Comparison of ENCODE assay signal across 17 cellular contexts in the genomic region with DNA sequence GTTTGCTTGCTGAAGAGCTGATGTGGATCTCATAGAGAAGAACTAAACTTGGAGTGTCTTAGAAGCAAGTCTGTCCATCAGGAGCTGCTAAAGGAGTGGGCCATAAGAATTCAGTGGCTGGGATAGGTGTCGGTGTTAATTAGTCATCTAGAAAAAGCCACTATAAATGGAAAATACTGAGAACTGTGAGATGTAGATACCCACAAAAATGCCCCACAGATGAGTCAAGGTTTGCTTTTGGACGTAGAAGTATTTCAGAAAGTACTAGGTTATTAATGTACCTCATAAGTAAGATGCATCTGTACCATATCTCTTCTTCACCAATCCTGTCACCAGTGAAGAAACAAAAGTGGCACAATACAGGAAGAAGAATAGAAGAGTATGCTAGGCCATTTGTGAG.
"Had no signal": no experiment of that assay in that cellular context is flagged by ENCODE, and none has a peak within 500 bp of the region (broad histone marks: within the 10 kb centered on the region; RNA-seq: fewer than 3 reads in every experiment).

No MANE protein-coding gene starts in this region.

- H3K4me3 Mint-ChIP-seq: activated CD4-positive, alpha-beta T cell treated with anti-CD3 and anti-CD28 coated beads, Interleukin-2, amount 10 ng/mL, durations not matched to agents 24 days and 14 days; natural killer cell treated with Interleukin-12 subunit alpha and Interleukin-12 subunit beta and Interleukin-15 and Interleukin-18, amount 100 ng/mL, for 72 hours had no signal

- H3K27ac ChIP-seq: esophagus muscularis mucosa, lower lobe of right lung, parathyroid adenoma, sigmoid colon, suprapubic skin, vagina had no signal

- H3K36me3 ChIP-seq: esophagus muscularis mucosa, lower lobe of right lung, sigmoid colon, suprapubic skin, vagina had no signal

- H3K9me3 Mint-ChIP-seq: natural killer cell treated with Interleukin-12 subunit alpha and Interleukin-12 subunit beta and Interleukin-15 and Interleukin-18, amount 100 ng/mL, for 72 hours had no signal

- DNase-seq: activated CD4-positive, alpha-beta T cell treated with anti-CD3 and anti-CD28 coated beads, Interleukin-2, amount 10 ng/mL, durations not matched to agents 24 days and 14 days; activated CD4-positive, CD25-positive, alpha-beta regulatory T cell; activated CD8-positive, alpha-beta memory T cell treated with anti-CD3 and anti-CD28 coated beads, Interleukin-2, amount 50 U/mL, for 4 hours; activated T-cell treated with anti-CD3 and anti-CD28 coated beads, Interleukin-2, amount 50 U/mL, for 48 hours; effector CD4-positive, alpha-beta T cell; left cardiac atrium; lower lobe of right lung; sigmoid colon; stimulated activated CD8-positive, alpha-beta memory T cell treated with anti-CD3 and anti-CD28 coated beads, Interleukin-4, amount 100 ng/mL, for 48 hours; stimulated activated naive CD4-positive, alpha-beta T cell treated with Interleukin-2 at 50 U/mL for 16 hours; T1000; trophoblast cell had no signal

- H3K27ac Mint-ChIP-seq: activated CD4-positive, alpha-beta T cell treated with anti-CD3 and anti-CD28 coated beads, Interleukin-2, amount 10 ng/mL, durations not matched to agents 24 days and 14 days; natural killer cell treated with Interleukin-12 subunit alpha and Interleukin-12 subunit beta and Interleukin-15 and Interleukin-18, amount 100 ng/mL, for 72 hours had no signal

- H3K4me3 ChIP-seq: esophagus muscularis mucosa, lower lobe of right lung, sigmoid colon, suprapubic skin, vagina had no signal

- ATAC-seq: left cardiac atrium; lower lobe of right lung; natural killer cell treated with Interleukin-12 subunit alpha and Interleukin-12 subunit beta and Interleukin-15 and Interleukin-18, amount 100 ng/mL, for 72 hours had no signal

- H3K36me3 Mint-ChIP-seq: natural killer cell treated with Interleukin-12 subunit alpha and Interleukin-12 subunit beta and Interleukin-15 and Interleukin-18, amount 100 ng/mL, for 72 hours had no signal

- H3K27me3 ChIP-seq: esophagus muscularis mucosa, sigmoid colon, suprapubic skin, vagina had no signal
